Comparison of ENCODE assay signal across 11 cellular contexts in genomic region chr17:13599808-13600398, GRCh38. TPM values are rescaled to one million over a fixed set of nuclear protein-coding genes. Genes with fewer than 3 reads are reported as not detected.
A peak's percentile ranks its signal among the peaks of the same experiment; 100 is the strongest.
DNase-seq lines count a peak whose midpoint lies in the region; ATAC-seq and TF ChIP-seq lines count a peak whose summit lies in the region.
"Had no signal": no experiment of that assay in that cellular context is flagged by ENCODE, and none has a peak within 500 bp of the region (broad histone marks: within the 10 kb centered on the region; RNA-seq: fewer than 3 reads in every experiment).

No MANE protein-coding gene starts in this region.

- intact Hi-C loops in heart left ventricle (cut with DNase I): loop anchor here in 9 of 10 donors (5.0 to 10.0 kb wide), 10 partner anchors 263 to 1575 kb away; partner anchors contain the start of gene HS3ST3B1 (in 3 of the 9)
- intact Hi-C loops in left cardiac atrium (cut with DNase I): loop anchor here (5.0 kb wide), 2 partner anchors 467 to 702 kb away; partner anchors contain the start of genes COX10 (in 1 of the 2) and HS3ST3B1 (in 1 of the 2)
- intact Hi-C loops in PC-9 (cut with micrococcal nuclease; ENCODE audit: unreplicated experiment): no loop called here

- H3K9ac ChIP-seq in iPS-20b (ENCODE audit: low read depth, low read length): peak overlapping the region; percentile 76; the same call in 1 of the 2 replicates

- H4K20me1 ChIP-seq in PC-9 (ENCODE audit: insufficient read depth): no peaks in the 10 kb centered on the region

- peaks cover 0 to 20% (median 0%) of the 10 kb centered on the region in 12 donors for H3K4me1 ChIP-seq in heart left ventricle
- peaks cover 15% of the 10 kb centered on the region; the same call in 1 of the 2 replicates for H3K4me1 ChIP-seq in iPS-20b (ENCODE audit: insufficient read depth, low read length)
- peaks cover 25% of the 10 kb centered on the region for H3K4me1 ChIP-seq in suprapubic skin
- no peaks in the 10 kb centered on the region for H3K4me1 ChIP-seq in PC-9 (replicated peaks; ENCODE audit: insufficient read depth)

- no peak overlapping the region for H3K4me2 ChIP-seq in PC-9

- no peaks in the 10 kb centered on the region for H3K9me2 ChIP-seq in PC-9 (ENCODE audit: insufficient read depth)

- H3K9me3 ChIP-seq in heart left ventricle: no peaks in the 10 kb centered on the region
- no peaks in the 10 kb centered on the region for H3K9me3 ChIP-seq in iPS-20b (ENCODE audit: insufficient read depth, low read depth, low read length)
- H3K9me3 ChIP-seq in suprapubic skin: no peaks in the 10 kb centered on the region
- no peaks in the 10 kb centered on the region for H3K9me3 ChIP-seq in PC-9 (ENCODE audit: insufficient read depth, low read depth)

- no peak for DNase-seq in heart left ventricle
- no peak for DNase-seq in left cardiac atrium
- peak; percentile 52 for DNase-seq in astrocyte of the spinal cord (ENCODE audit: low read depth, low spot score)
- DNase-seq in suprapubic skin (ENCODE audit: low spot score in 2 of 2): no peak
- DNase-seq in PC-9: no peak
- DNase-seq in NCI-H2196 treated with DMSO at 0.1 percent for 48 hours (lab: John Stamatoyannopoulos, UW; ENCODE audit: unreplicated experiment): no peak
- DNase-seq: SW 1271 had no signal

- no peaks in the 10 kb centered on the region for H3K79me2 ChIP-seq in PC-9 (ENCODE audit: low read depth)

- POLR2A ChIA-PET in PC-9 (lab: Charles Lee; ENCODE audit: unreplicated experiment): no interaction called here

- TF ChIP-seq POLR2A in heart left ventricle (IDR thresholded peaks at IDR 0.05): no peak
- TF ChIP-seq POLR2A in suprapubic skin (IDR thresholded peaks at IDR 0.05): no peak

- TF ChIP-seq CTCF in heart left ventricle (IDR thresholded peaks at IDR 0.05) (no peak), astrocyte of the spinal cord (IDR thresholded peaks at IDR 0.05; ENCODE audit: low read depth, low read length) (no peak), suprapubic skin (IDR thresholded peaks at IDR 0.05) (no peak), PC-9 (conservative IDR thresholded peaks at IDR 0.05) (no peak)

- ATAC-seq in heart left ventricle: no peak
- ATAC-seq in left cardiac atrium: no peak
- ATAC-seq in HG02852 (IDR thresholded peaks at IDR 0.05; ENCODE audit: unreplicated experiment): no peak
- ATAC-seq: stimulated activated memory B cell treated with anti-CD40 and anti-IgM and Interleukin-4, amounts not matched to agents 10 μg/mL and 1 μg/mL and 100 μg/mL, for 72 hours had no signal

- TF ChIP-seq EP300 in suprapubic skin (IDR thresholded peaks at IDR 0.05): no peak

- H3K36me3 ChIP-seq in heart left ventricle (no peaks in the 10 kb centered on the region), iPS-20b (ENCODE audit: insufficient read depth, low read depth, low read length) (no peaks in the 10 kb centered on the region), suprapubic skin (no peaks in the 10 kb centered on the region), PC-9 (ENCODE audit: low read depth) (no peaks in the 10 kb centered on the region)

- WGBS in heart left ventricle, 4 donors: 70 to 73% (median 71%) methylated on average over 4 of the region's 4 CpGs
- 77% methylated on average over 4 of the region's 4 CpGs for WGBS in suprapubic skin

- H3K4me3 ChIP-seq in heart left ventricle: peak overlapping the region in 9 of 12 donors; percentile 36 to 62 (median 51)
- peak overlapping the region; percentile 86 for H3K4me3 ChIP-seq in astrocyte of the spinal cord (ENCODE audit: low read depth, low read length)
- H3K4me3 ChIP-seq in iPS-20b (ENCODE audit: low read length): peak overlapping the region; percentile 80
- peak overlapping the region; percentile 56 for H3K4me3 ChIP-seq in suprapubic skin
- H3K4me3 ChIP-seq in PC-9: no peak overlapping the region

- CTCF ChIA-PET in PC-9 (lab: Charles Lee): no interaction called here

- no peaks in the 10 kb centered on the region for H3F3A ChIP-seq in PC-9 (ENCODE audit: insufficient read depth, low read depth)

- BruUV-seq in PC-9 (replicated peaks; lab: Mats Ljungman, UMichigan): no TSS peak

- in situ Hi-C loops in astrocyte of the spinal cord (cut with HindIII; ENCODE audit: low sequenced_read_pairs): no loop called here

- H3K27ac ChIP-seq in heart left ventricle: peak overlapping the region in 1 of 12 donors; percentile 35
- no peak overlapping the region for H3K27ac ChIP-seq in iPS-20b (ENCODE audit: low read length)
- no peak overlapping the region for H3K27ac ChIP-seq in suprapubic skin
- H3K27ac ChIP-seq in PC-9: no peak overlapping the region

- H3K27me3 ChIP-seq in heart left ventricle (peaks cover 11 to 69% (median 20%) of the 10 kb centered on the region in 9 donors), iPS-20b (ENCODE audit: insufficient read depth, low read length) (peaks cover 32% of the 10 kb centered on the region), suprapubic skin (peaks cover 57% of the 10 kb centered on the region), PC-9 (ENCODE audit: insufficient read depth, low read depth) (no peaks in the 10 kb centered on the region)

- no peak overlapping the region for H2AFZ ChIP-seq in PC-9

RNA-seq across cellular contexts. Expression of gene HS3ST3A1, which starts 1.8 kb away (rescaled TPM):
- total RNA-seq in heart left ventricle (1 to 10 TPM in 6 of 9 donors, under 1 TPM in 3; 0.12 to 5.7 (median 2.7) TPM), left cardiac atrium (under 1 TPM; 0.16 to 0.27 TPM), suprapubic skin (10 to 100 TPM in 1 of 4 donors, 1 to 10 TPM in 3; 2.9 to 10.5 (median 5.0) TPM), PC-9 (2021) (not detected in 2 replicates)
- polyA plus RNA-seq in heart left ventricle: 1 to 10 TPM in 1 of 2 donors, under 1 TPM in 1; 0.08 to 1.8 TPM
- polyA plus RNA-seq: CD14-positive monocyte had no signal
